ENCODE assay signal across 10 cellular contexts in genomic region chr12:131592972-131593371, GRCh38.
DNase-seq lines count a peak whose midpoint lies in the region; ATAC-seq and TF ChIP-seq lines count a peak whose summit lies in the region.
"Had no signal": no experiment of that assay in that cellular context is flagged by ENCODE, and none has a peak within 500 bp of the region (broad histone marks: within the 10 kb centered on the region; RNA-seq: fewer than 3 reads in every experiment).

No MANE protein-coding gene starts in this region.

- DNase-seq in activated CD4-positive, alpha-beta T cell treated with anti-CD3 and anti-CD28 coated beads for 48 hours, result peak; percentile 39
- no peak for DNase-seq in activated CD4-positive, alpha-beta T cell treated with anti-CD3 and anti-CD28 coated beads, Interleukin-2, amount 50 U/mL, for 1 hour
- DNase-seq in natural killer cell (no peak), NCI-H82 treated with DMSO at 0.1 percent for 48 hours (lab: John Stamatoyannopoulos, UW; ENCODE audit: unreplicated experiment) (no peak), NCI-H187 treated with DMSO at 0.1 percent for 48 hours (lab: John Stamatoyannopoulos, UW) (no peak), OCI-M2 (lab: John Stamatoyannopoulos, UW; ENCODE audit: unreplicated experiment) (no peak)
- DNase-seq: amniotic stem cell, HCEC 1CT had no signal

- peaks cover 15 to 27% of the 10 kb centered on the region in 2 donors for H3K4me1 Mint-ChIP-seq in natural killer cell

- no peaks in the 10 kb centered on the region for H3K27me3 Mint-ChIP-seq in natural killer cell (ENCODE audit: low read depth in 2 of 2)

- no peaks in the 10 kb centered on the region for H3K9me3 Mint-ChIP-seq in natural killer cell

- TF ChIP-seq CTCF in natural killer cell (IDR thresholded peaks at IDR 0.05), result no peak

- peak; percentile 100 for ATAC-seq in GM21529 (IDR thresholded peaks at IDR 0.05; ENCODE audit: unreplicated experiment)
- ATAC-seq in HG03460 (IDR thresholded peaks at IDR 0.05; ENCODE audit: unreplicated experiment), result peak; percentile 100
- peak; percentile 45 to 92 (median 83) for ATAC-seq in natural killer cell

- peak overlapping the region; percentile 28 for H3K4me3 Mint-ChIP-seq in natural killer cell

- intact Hi-C loops in natural killer cell (cut with micrococcal nuclease), result no loop called here

- H3K27ac Mint-ChIP-seq in natural killer cell, result peak overlapping the region; percentile 63 to 70

- H3K36me3 Mint-ChIP-seq in natural killer cell, result no peaks in the 10 kb centered on the region
